ENCODE assay signal across 10 cellular contexts in genomic region chr12:66036317-66036716, GRCh38.
DNase-seq lines count a peak whose midpoint lies in the region; ATAC-seq and TF ChIP-seq lines count a peak whose summit lies in the region.
"Had no signal": no experiment of that assay in that cellular context is flagged by ENCODE, and none has a peak within 500 bp of the region (broad histone marks: within the 10 kb centered on the region; RNA-seq: fewer than 3 reads in every experiment).

No MANE protein-coding gene starts in this region.

- H3K4me3 ChIP-seq in ascending aorta = peak overlapping the region in 1 of 2 donors; percentile 14
- no peak overlapping the region for H3K4me3 ChIP-seq in left ventricle myocardium inferior

- ATAC-seq in naive thymus-derived CD8-positive, alpha-beta T cell = no peak
- ATAC-seq in GM21529 (IDR thresholded peaks at IDR 0.05; ENCODE audit: unreplicated experiment) = no peak

- H3K27me3 ChIP-seq in ascending aorta = no peaks in the 10 kb centered on the region
- no peaks in the 10 kb centered on the region for H3K27me3 ChIP-seq in left ventricle myocardium inferior (ENCODE audit: low read depth)

- POLR2A ChIA-PET in HEK293T (lab: Yijun Ruan, JAX) = no interaction called here
- POLR2A ChIA-PET in naive thymus-derived CD8-positive, alpha-beta T cell (lab: Charles Lee) = no interaction called here

- no peak overlapping the region for H3K4me3 Mint-ChIP-seq in naive thymus-derived CD8-positive, alpha-beta T cell

- H3K4me1 Mint-ChIP-seq in naive thymus-derived CD8-positive, alpha-beta T cell = peaks cover 0 to 3% (median 0%) of the 10 kb centered on the region in 4 donors

- TF ChIP-seq CTCF in ascending aorta (IDR thresholded peaks at IDR 0.05) (no peak), left ventricle myocardium inferior (IDR thresholded peaks at IDR 0.05; ENCODE audit: borderline replicate concordance) (no peak)

- H3K9me3 ChIP-seq in ascending aorta (no peaks in the 10 kb centered on the region), left ventricle myocardium inferior (replicated peaks) (no peaks in the 10 kb centered on the region)

- H3K36me3 Mint-ChIP-seq in naive thymus-derived CD8-positive, alpha-beta T cell = no peaks in the 10 kb centered on the region

- H3K27me3 Mint-ChIP-seq in naive thymus-derived CD8-positive, alpha-beta T cell = peaks cover 4 to 43% (median 22%) of the 10 kb centered on the region in 5 donors

- peaks cover 0 to 2% (median 0%) of the 10 kb centered on the region in 9 donors for H3K9me3 Mint-ChIP-seq in naive thymus-derived CD8-positive, alpha-beta T cell

- H3K27ac ChIP-seq in ascending aorta (peak overlapping the region; percentile 76 to 77), left ventricle myocardium inferior (replicated peaks) (peak overlapping the region; percentile 58)
- H3K27ac ChIP-seq: KMS-11 had no signal

- no peaks in the 10 kb centered on the region for H3K36me3 ChIP-seq in ascending aorta
- H3K36me3 ChIP-seq in left ventricle myocardium inferior = no peaks in the 10 kb centered on the region

- H3K4me1 ChIP-seq in ascending aorta (peaks cover 0 to 16% of the 10 kb centered on the region in 2 donors), left ventricle myocardium inferior (peaks cover 9% of the 10 kb centered on the region)

- H3K27ac Mint-ChIP-seq in naive thymus-derived CD8-positive, alpha-beta T cell = no peak overlapping the region

- intact Hi-C loops in ascending aorta (cut with DNase I) (loop anchor here (2.0 to 10.0 kb wide), 5 partner anchors 144 to 872 kb away; partner anchors contain the start of genes HELB, LEMD3 and MSRB3), left ventricle myocardium inferior (cut with micrococcal nuclease) (no loop called here)

- DNase-seq in HEK293T (ENCODE audit: extremely low spot score) (no peak), ascending aorta (ENCODE audit: low spot score in 2 of 2) (peak; percentile 14 to 82), left ventricle myocardium inferior (peak; percentile 40), stromal cell of bone marrow (ENCODE audit: low read depth) (peak; percentile 96)
- no peak for DNase-seq in naive thymus-derived CD8-positive, alpha-beta T cell
- DNase-seq in NK-92 treated with Interleukin-12 subunit alpha and Interleukin-12 subunit beta, amount 100 ng/mL, for 24 hours (lab: John Stamatoyannopoulos, UW) = no peak
- DNase-seq in stimulated activated CD4-positive, alpha-beta T cell treated with anti-CD3 and anti-CD28 coated beads, Interleukin-4, amount 100 ng/mL, for 4 hours = no peak
- DNase-seq: SHP77 treated with DMSO at 0.1 percent for 48 hours had no signal

- CTCF ChIA-PET in HEK293T (lab: Yijun Ruan, JAX) = interaction anchor here (0.6 to 0.8 kb wide), 3 partner anchors 10 to 74 kb away, joined by 3 to 4 read pairs (median 3); no protein-coding TSS in a partner anchor

TF ChIP-seq in HEK293T, 16 proteins besides CTCF, POLR2A, EP300 and RAD21:
- TF ChIP-seq PKNOX1 (IDR thresholded peaks at IDR 0.05) (peak; percentile 54; the same call in 1 of the 2 replicates), SP1 (IDR thresholded peaks at IDR 0.05) (no peak)
TF ChIP-seq in HEK293T: peak in this region for 1.

Comparison
In these comparisons a context has a peak if more than half of its experiments do, and no peak if none do; other contexts are left out.
1. DNase-seq: peak in ascending aorta (2 of 2), left ventricle myocardium inferior (single experiment) and stromal cell of bone marrow (single experiment); none in HEK293T (single experiment), naive thymus-derived CD8-positive, alpha-beta T cell (0 of 10), NK-92 treated with Interleukin-12 subunit alpha and Interleukin-12 subunit beta, amount 100 ng/mL, for 24 hours (single experiment) and stimulated activated CD4-positive, alpha-beta T cell treated with anti-CD3 and anti-CD28 coated beads, Interleukin-4, amount 100 ng/mL, for 4 hours (0 of 2).